12 cellular contexts compared by ENCODE assay signal in genomic region chr22:39559456-39560105, GRCh38. TPM values are rescaled to one million over a fixed set of nuclear protein-coding genes. Genes with fewer than 3 reads are reported as not detected.
DNase-seq lines count a peak whose midpoint lies in the region; TF ChIP-seq lines count a peak whose summit lies in the region.
"Had no signal": no experiment of that assay in that cellular context is flagged by ENCODE, and none has a peak within 500 bp of the region (broad histone marks: within the 10 kb centered on the region; RNA-seq: fewer than 3 reads in every experiment).

No MANE protein-coding gene starts in this region.

- H3K79me2 ChIP-seq in fibroblast of lung (ENCODE audit: control insufficient read depth, insufficient read depth, low read length): no peaks in the 10 kb centered on the region

- H3K27ac ChIP-seq in fibroblast of lung (ENCODE audit: insufficient read depth, low read length) (no peak overlapping the region), sigmoid colon (no peak overlapping the region)

- no peaks in the 10 kb centered on the region for H4K20me1 ChIP-seq in fibroblast of lung (ENCODE audit: control insufficient read depth, extremely low read depth, insufficient read depth, low read length)

- no peak overlapping the region for H3K4me2 ChIP-seq in fibroblast of lung (ENCODE audit: extremely low read depth, insufficient read depth, low read length)

- 33 to 50% methylated on average over 11 of the region's 11 CpGs for WGBS in sigmoid colon, 2 donors

- H3K4me1 ChIP-seq in fibroblast of lung (ENCODE audit: control insufficient read depth, extremely low read depth, insufficient read depth, low read length): no peaks in the 10 kb centered on the region
- peaks cover 0 to 14% (median 12%) of the 10 kb centered on the region in 4 donors for H3K4me1 ChIP-seq in sigmoid colon

- no peaks in the 10 kb centered on the region for H3K36me3 ChIP-seq in fibroblast of lung (ENCODE audit: control insufficient read depth, insufficient read depth, low read length)
- no peaks in the 10 kb centered on the region for H3K36me3 ChIP-seq in sigmoid colon

- no peaks in the 10 kb centered on the region for H3K9me3 ChIP-seq in fibroblast of lung (ENCODE audit: control insufficient read depth, insufficient read depth, low read depth, low read length)
- H3K9me3 ChIP-seq in sigmoid colon: no peaks in the 10 kb centered on the region

- no peak for TF ChIP-seq EP300 in sigmoid colon (IDR thresholded peaks at IDR 0.05)

- intact Hi-C loops in sigmoid colon (cut with DNase I): no loop called here

- TF ChIP-seq CTCF in fibroblast of lung (conservative IDR thresholded peaks at IDR 0.05 in 1 of 2, IDR thresholded peaks at IDR 0.05 in 1 of 2; ENCODE audit: low read depth in 1 of 2, low read length in 2 of 2): peak; percentile 14 to 39
- TF ChIP-seq CTCF in sigmoid colon (IDR thresholded peaks at IDR 0.05): no peak

- DNase-seq in 8988T: peak; percentile 58
- DNase-seq in GM03348 (ENCODE audit: low spot score): peak; percentile 38
- peak; percentile 32 for DNase-seq in RPMI8226
- no peak for DNase-seq in fibroblast of lung (ENCODE audit: low read depth in 2 of 2)
- no peak for DNase-seq in NCI-H187 (lab: John Stamatoyannopoulos, UW)
- DNase-seq in NCI-H1105 (lab: John Stamatoyannopoulos, UW): no peak
- DNase-seq in activated gamma-delta T cell treated with Interleukin-2 at 50 U/mL for 16 hours: no peak
- no peak for DNase-seq in sigmoid colon
- DNase-seq: activated CD4-positive, alpha-beta T cell treated with anti-CD3 and anti-CD28 coated beads for 4 hours; effector memory CD4-positive, alpha-beta T cell; NCI-H2029 treated with DMSO at 0.1 percent for 48 hours; stimulated activated naive CD4-positive, alpha-beta T cell treated with Interleukin-2 at 50 U/mL for 16 hours had no signal

- H3K27me3 ChIP-seq in fibroblast of lung (ENCODE audit: control insufficient read depth, insufficient read depth, low read length) (peaks cover 38% of the 10 kb centered on the region), sigmoid colon (peaks cover 26 to 77% (median 40%) of the 10 kb centered on the region in 3 donors)

- H3K9ac ChIP-seq in fibroblast of lung (ENCODE audit: insufficient read depth, low read length): no peak overlapping the region

- no peak overlapping the region for H2AFZ ChIP-seq in fibroblast of lung (ENCODE audit: low read length)

- no peak for TF ChIP-seq POLR2A in sigmoid colon (IDR thresholded peaks at IDR 0.05)

- no peak overlapping the region for H3K4me3 ChIP-seq in fibroblast of lung (replicated peaks in 1 of 4; ENCODE audit: control extremely low read depth in 1 of 4, insufficient read depth in 1 of 4, low read depth in 3 of 4, low read length in 4 of 4)
- no peak overlapping the region for H3K4me3 ChIP-seq in sigmoid colon

RNA-seq across cellular contexts. Expression of gene CACNA1I, which starts 11.0 kb away (rescaled TPM):
- total RNA-seq in fibroblast of lung (under 0.01 TPM in 1 of 2 replicates, not detected in the other), sigmoid colon (under 1 TPM in 3 of 4 donors, not detected in 1; under 0.01 to 0.16 (median 0.14) TPM)
- polyA plus RNA-seq in fibroblast of lung (0.01 TPM in 1 of 2 replicates, not detected in the other), sigmoid colon (under 1 TPM in 1 of 3 donors, not detected in 2; 0.95 TPM)
- polyA plus RNA-seq in fibroblast of lung (2012): not detected in 2 replicates
- polyA minus RNA-seq in fibroblast of lung (ENCODE audit: low replicate concordance): not detected in 2 replicates

RNA-seq across cellular contexts. Expression of gene RPS19BP1, which starts 27.0 kb away (rescaled TPM):
- total RNA-seq in fibroblast of lung: 42.9 and 44.3 TPM in 2 replicates
- 41.6 and 49.3 TPM in 2 replicates for polyA plus RNA-seq in fibroblast of lung
- 59.8 and 81.2 TPM in 2 replicates for polyA plus RNA-seq in fibroblast of lung (2012)
- 4.2 and 11.9 TPM in 2 replicates for polyA minus RNA-seq in fibroblast of lung (ENCODE audit: low replicate concordance)
- total RNA-seq in sigmoid colon: 100 to 1,000 TPM; 148 to 217 (median 189) TPM
- 100 to 1,000 TPM; 176 to 180 (median 180) TPM for polyA plus RNA-seq in sigmoid colon

RNA-seq across cellular contexts. Expression of gene ATF4, which starts 39.2 kb away (rescaled TPM):
- 555 and 646 TPM in 2 replicates for total RNA-seq in fibroblast of lung
- 412 and 546 TPM in 2 replicates for polyA plus RNA-seq in fibroblast of lung
- 304 and 415 TPM in 2 replicates for polyA plus RNA-seq in fibroblast of lung (2012)
- 84.5 and 105 TPM in 2 replicates for polyA minus RNA-seq in fibroblast of lung (ENCODE audit: low replicate concordance)
- 100 to 1,000 TPM; 483 to 651 (median 631) TPM for total RNA-seq in sigmoid colon
- 100 to 1,000 TPM; 423 to 446 (median 444) TPM for polyA plus RNA-seq in sigmoid colon

RNA-seq across cellular contexts. Expression of gene MIEF1, which starts 57.5 kb away (rescaled TPM):
- total RNA-seq in fibroblast of lung (16.4 and 19.0 TPM in 2 replicates), sigmoid colon (10 to 100 TPM; 11.8 to 19.7 (median 14.2) TPM)
- polyA plus RNA-seq in fibroblast of lung (16.8 and 20.9 TPM in 2 replicates), sigmoid colon (10 to 100 TPM in 2 of 3 donors, 1 to 10 TPM in 1; 9.0 to 25.4 (median 11.6) TPM)
- 17.4 and 20.1 TPM in 2 replicates for polyA plus RNA-seq in fibroblast of lung (2012)
- polyA minus RNA-seq in fibroblast of lung (ENCODE audit: low replicate concordance): 47.9 and 55.7 TPM in 2 replicates

Comparison
In these comparisons a context has a peak if more than half of its experiments do, and no peak if none do; other contexts are left out.
1. DNase-seq: peak in 8988T (single experiment), GM03348 (single experiment) and RPMI8226 (single experiment); none in fibroblast of lung (0 of 2), NCI-H187 (0 of 2), NCI-H1105 (single experiment), activated gamma-delta T cell treated with Interleukin-2 at 50 U/mL for 16 hours (single experiment) and sigmoid colon (single experiment).
2. CTCF ChIP-seq: peak in fibroblast of lung (2 of 2); none in sigmoid colon (0 of 4).